22 cellular contexts compared by ENCODE assay signal in the genomic region with DNA sequence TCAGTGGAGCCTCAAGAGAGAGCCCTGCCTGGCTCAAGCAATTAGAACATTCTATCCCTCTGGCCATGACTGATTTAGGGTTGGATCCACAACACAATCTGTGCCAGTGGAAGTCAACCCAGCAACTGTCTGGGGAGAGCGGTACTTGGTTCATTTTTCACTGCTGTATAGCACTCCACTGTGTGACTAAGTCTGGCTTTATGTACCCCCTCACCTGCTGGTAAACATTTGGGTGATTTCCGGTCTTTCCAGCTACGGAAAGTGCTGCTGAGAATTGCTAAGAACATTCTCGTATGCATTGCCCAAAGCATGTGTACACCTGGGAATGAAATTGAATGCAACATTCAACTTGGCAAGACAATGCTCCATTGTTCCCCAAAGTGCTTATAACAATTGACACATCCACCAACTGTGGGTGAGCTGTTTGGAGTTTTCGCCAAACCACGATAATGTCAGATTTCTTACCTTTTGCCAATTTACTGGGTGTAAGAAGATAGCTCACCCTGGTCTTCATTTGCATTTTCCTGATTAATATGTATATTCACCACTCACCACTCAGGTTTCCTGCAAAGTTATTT.
DNase-seq lines count a peak whose midpoint lies in the region; ATAC-seq and TF ChIP-seq lines count a peak whose summit lies in the region.
"Had no signal": no experiment of that assay in that cellular context is flagged by ENCODE, and none has a peak within 500 bp of the region (broad histone marks: within the 10 kb centered on the region; RNA-seq: fewer than 3 reads in every experiment).

No MANE protein-coding gene starts in this region.

- H3K27me3 Mint-ChIP-seq in activated T-helper 17 cell treated with anti-CD3 and anti-CD28 coated beads, Interleukin-2, amount 50 U/mL, for 72 hours, result no peaks in the 10 kb centered on the region

- no peak overlapping the region for H3K27ac Mint-ChIP-seq in activated T-helper 17 cell treated with anti-CD3 and anti-CD28 coated beads, Interleukin-2, amount 50 U/mL, for 72 hours
- H3K27ac Mint-ChIP-seq: CD14-positive monocyte, T-helper 17 cell had no signal

- no peak for ATAC-seq in activated T-helper 17 cell treated with anti-CD3 and anti-CD28 coated beads, Interleukin-2, amount 50 U/mL, for 72 hours (replicated peaks)
- ATAC-seq: T-helper 17 cell had no signal

- H3K36me3 Mint-ChIP-seq in activated T-helper 17 cell treated with anti-CD3 and anti-CD28 coated beads, Interleukin-2, amount 50 U/mL, for 72 hours (ENCODE audit: low read depth), result no peaks in the 10 kb centered on the region
- H3K36me3 Mint-ChIP-seq: CD14-positive monocyte had no signal

- H3K4me1 ChIP-seq in adipocyte (ENCODE audit: control insufficient read depth, insufficient read depth, low read length) (peaks cover 63% of the 10 kb centered on the region), skeletal muscle tissue (ENCODE audit: control insufficient read depth in 3 of 3, insufficient read depth in 3 of 3, low read length in 3 of 3) (peaks cover 18 to 27% (median 19%) of the 10 kb centered on the region in 3 donors), right atrium auricular region (peaks cover 0 to 42% of the 10 kb centered on the region in 2 donors)
- H3K4me1 ChIP-seq: uterus had no signal

- no peaks in the 10 kb centered on the region for H3K9me3 Mint-ChIP-seq in activated T-helper 17 cell treated with anti-CD3 and anti-CD28 coated beads, Interleukin-2, amount 50 U/mL, for 72 hours

- H3K27me3 ChIP-seq in adipocyte (replicated peaks; ENCODE audit: control insufficient read depth, insufficient read depth, low read length) (no peaks in the 10 kb centered on the region), skeletal muscle tissue (ENCODE audit: control insufficient read depth in 3 of 3, insufficient read depth in 3 of 3, low read length in 3 of 3) (peaks cover 0 to 28% (median 28%) of the 10 kb centered on the region in 3 donors), right atrium auricular region (no peaks in the 10 kb centered on the region)
- H3K27me3 ChIP-seq: SJCRH30, uterus had no signal

- peaks cover 11% of the 10 kb centered on the region for H3K4me1 Mint-ChIP-seq in activated T-helper 17 cell treated with anti-CD3 and anti-CD28 coated beads, Interleukin-2, amount 50 U/mL, for 72 hours

- H3K27ac ChIP-seq in skeletal muscle tissue (ENCODE audit: low read depth, low read length) (peak overlapping the region; percentile 68), right atrium auricular region (no peak overlapping the region)
- H3K27ac ChIP-seq: WERI-Rb-1 had no signal

- peak overlapping the region; percentile 78 for H3K4me3 ChIP-seq in adipocyte (ENCODE audit: low read length)
- no peak overlapping the region for H3K4me3 ChIP-seq in fibroblast of pulmonary artery (replicated peaks; ENCODE audit: low read depth, low read length)
- H3K4me3 ChIP-seq in skeletal muscle tissue (ENCODE audit: low read length in 3 of 3), result no peak overlapping the region
- H3K4me3 ChIP-seq in right atrium auricular region, result no peak overlapping the region
- H3K4me3 ChIP-seq: uterus had no signal

- H3K9me3 ChIP-seq in adipocyte (ENCODE audit: control insufficient read depth, low read length), result no peaks in the 10 kb centered on the region
- no peaks in the 10 kb centered on the region for H3K9me3 ChIP-seq in skeletal muscle tissue (ENCODE audit: control insufficient read depth in 3 of 3, low read length in 3 of 3)
- no peaks in the 10 kb centered on the region for H3K9me3 ChIP-seq in right atrium auricular region
- H3K9me3 ChIP-seq: gastroesophageal sphincter, SJCRH30, uterus had no signal

- no peak for TF ChIP-seq CTCF in fibroblast of pulmonary artery (IDR thresholded peaks at IDR 0.05; ENCODE audit: low read length, missing control alignments)
- TF ChIP-seq CTCF in GM10266 (IDR thresholded peaks at IDR 0.05; ENCODE audit: control insufficient read depth, insufficient read depth, low read depth, missing control alignments), result no peak
- TF ChIP-seq CTCF in right atrium auricular region (IDR thresholded peaks at IDR 0.05), result no peak

- H3K36me3 ChIP-seq in adipocyte (ENCODE audit: control insufficient read depth, insufficient read depth, low read length, severe bottlenecking) (no peaks in the 10 kb centered on the region), skeletal muscle tissue (ENCODE audit: control insufficient read depth in 3 of 3, insufficient read depth in 3 of 3, low read length in 3 of 3) (no peaks in the 10 kb centered on the region), right atrium auricular region (no peaks in the 10 kb centered on the region)
- H3K36me3 ChIP-seq: gastroesophageal sphincter, SJCRH30, uterus, WERI-Rb-1 had no signal

- H3K4me3 Mint-ChIP-seq in activated T-helper 17 cell treated with anti-CD3 and anti-CD28 coated beads, Interleukin-2, amount 50 U/mL, for 72 hours, result no peak overlapping the region
- H3K4me3 Mint-ChIP-seq: naive B cell, T-helper 17 cell had no signal

- H3K9ac ChIP-seq in adipocyte (ENCODE audit: low read length) (peak overlapping the region; percentile 88), skeletal muscle tissue (ENCODE audit: low read depth in 1 of 3, low read length in 3 of 3) (no peak overlapping the region)

- DNase-seq in ELR (ENCODE audit: low read depth) (peak; percentile 14), adipocyte (ENCODE audit: low read depth) (no peak), fibroblast of pulmonary artery (ENCODE audit: low read depth) (peak; percentile 39), GM10266 (ENCODE audit: extremely low spot score) (no peak), pons (ENCODE audit: low spot score) (no peak), right atrium auricular region (ENCODE audit: low spot score) (no peak)
- DNase-seq: ACHN; activated CD4-positive, alpha-beta T cell treated with anti-CD3 and anti-CD28 coated beads, Interleukin-2, amount 50 U/mL, for 1 hour; activated CD8-positive, alpha-beta memory T cell treated with anti-CD3 and anti-CD28 coated beads, Interleukin-2, amount 50 U/mL, for 4 hours; activated effector memory CD4-positive, alpha-beta T cell treated with Interleukin-2 at 50 U/mL for 16 hours; kidney; naive B cell; NCI-H1694; stimulated activated CD4-positive, alpha-beta T cell treated with anti-CD3 and anti-CD28 coated beads, Interleukin-4, amount 100 ng/mL, for 4 hours; T-helper 17 cell; uterus; WERI-Rb-1 had no signal

Comparison
In these comparisons a context has a peak if more than half of its experiments do, and no peak if none do; other contexts are left out.
1. DNase-seq: peak in ELR (single experiment) and fibroblast of pulmonary artery (single experiment); none in adipocyte (single experiment), GM10266 (single experiment), pons (single experiment) and right atrium auricular region (single experiment).